Comparison of ENCODE assay signal across 11 cellular contexts in the genomic region with DNA sequence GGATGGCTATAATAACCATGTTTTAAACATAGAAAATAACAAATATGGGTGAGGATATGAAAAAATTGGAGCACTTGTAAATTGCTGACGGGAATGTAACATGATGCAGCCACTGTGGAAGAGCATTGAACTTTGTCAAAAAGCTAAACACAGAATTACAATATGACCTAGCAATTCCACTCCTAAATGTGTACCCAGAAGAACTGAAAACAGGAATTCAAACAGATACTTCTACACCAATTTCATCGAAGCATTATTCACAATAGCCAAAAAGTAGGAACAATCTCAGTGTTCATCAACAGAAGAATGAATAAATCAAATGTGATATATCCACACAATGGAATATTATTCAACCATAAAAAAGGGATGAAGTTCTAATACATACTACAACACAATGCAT.
"Had no signal": no experiment of that assay in that cellular context is flagged by ENCODE, and none has a peak within 500 bp of the region (broad histone marks: within the 10 kb centered on the region; RNA-seq: fewer than 3 reads in every experiment).

No MANE protein-coding gene starts in this region.

- FAIRE-seq: H1, H54 had no signal

- H3K9ac ChIP-seq: GM23248 had no signal

- ATAC-seq: GM23338, HCT116 had no signal

- H3K9me3 ChIP-seq: HAP-1 had no signal

- H3K27ac ChIP-seq: GM23248 had no signal

- H3K4me3 ChIP-seq: GM23248, GM23338, HAP-1 had no signal

- H3K4me3 Mint-ChIP-seq: GM23338, H9, HFFc6 had no signal

- H3K4me1 Mint-ChIP-seq: GM23338, H9 had no signal

- H3K36me3 ChIP-seq: HAP-1 had no signal

- DNase-seq: GM23248, GOT3, H7, H9, HCEC 1CT, HFFc6 had no signal

- H3K27ac Mint-ChIP-seq: GM23338, H9, HFFc6 had no signal

- H2AFZ ChIP-seq: GM23248, GM23338 had no signal

- H3K4me1 ChIP-seq: HAP-1 had no signal

- H3K4me2 ChIP-seq: GM23338 had no signal
